ENCODE assay signal across 8 cellular contexts in genomic region chr10:68559872-68560200, GRCh38. TPM values are rescaled to one million over a fixed set of nuclear protein-coding genes. Genes with fewer than 3 reads are reported as not detected.
DNase-seq lines count a peak whose midpoint lies in the region; ATAC-seq and TF ChIP-seq lines count a peak whose summit lies in the region.

No MANE protein-coding gene starts in this region.

- H3K4me1 ChIP-seq in HUES48 (ENCODE audit: control insufficient read depth, insufficient read depth, low read length) (peaks cover 12% of the 10 kb centered on the region), gastrocnemius medialis (peaks cover 0 to 13% of the 10 kb centered on the region in 2 donors)

- no peak overlapping the region for H3K9ac ChIP-seq in HUES48 (ENCODE audit: low read depth, low read length)

- DNase-seq in T-helper 2 cell treated with Interferon-gamma antibody and Interleukin-4, amounts not matched to agents 5 μg/mL and 100 μg/mL, for 36 hours (ENCODE audit: low spot score) = no peak
- DNase-seq in glutamatergic neuron (no peak), gastrocnemius medialis (no peak), COLO668 (lab: John Stamatoyannopoulos, UW; ENCODE audit: unreplicated experiment) (no peak), HK-2 (ENCODE audit: unreplicated experiment) (no peak), cerebellar cortex (ENCODE audit: low spot score) (no peak), COLO829 (ENCODE audit: low spot score) (no peak)

- peaks cover 21% of the 10 kb centered on the region for H3K4me1 Mint-ChIP-seq in T-helper 2 cell treated with Interferon-gamma antibody and Interleukin-4, amounts not matched to agents 5 μg/mL and 100 μg/mL, for 36 hours (ENCODE audit: low read depth)
- H3K4me1 Mint-ChIP-seq in glutamatergic neuron (ENCODE audit: low read depth, unreplicated experiment) = peaks cover 3% of the 10 kb centered on the region

- H3K9me3 Mint-ChIP-seq in T-helper 2 cell treated with Interferon-gamma antibody and Interleukin-4, amounts not matched to agents 5 μg/mL and 100 μg/mL, for 36 hours = no peaks in the 10 kb centered on the region
- peaks cover 8% of the 10 kb centered on the region for H3K9me3 Mint-ChIP-seq in glutamatergic neuron (ENCODE audit: unreplicated experiment)

- no peak for TF ChIP-seq CTCF in glutamatergic neuron (IDR thresholded peaks at IDR 0.05; ENCODE audit: partially characterized antibody, unreplicated experiment)
- TF ChIP-seq CTCF in gastrocnemius medialis (IDR thresholded peaks at IDR 0.05 in 4 of 5, conservative IDR thresholded peaks at IDR 0.05 in 1 of 5) = no peak

- peak; percentile 50 to 55 for ATAC-seq in gastrocnemius medialis

- peak overlapping the region; percentile 77 for H3K4me3 Mint-ChIP-seq in T-helper 2 cell treated with Interferon-gamma antibody and Interleukin-4, amounts not matched to agents 5 μg/mL and 100 μg/mL, for 36 hours
- H3K4me3 Mint-ChIP-seq in glutamatergic neuron (ENCODE audit: unreplicated experiment) = peak overlapping the region; percentile 70

- H3K27me3 ChIP-seq in HUES48 (ENCODE audit: control insufficient read depth, insufficient read depth, low read length) (no peaks in the 10 kb centered on the region), gastrocnemius medialis (peaks cover 0 to 7% (median 5%) of the 10 kb centered on the region in 3 donors)

- H3K27ac Mint-ChIP-seq in T-helper 2 cell treated with Interferon-gamma antibody and Interleukin-4, amounts not matched to agents 5 μg/mL and 100 μg/mL, for 36 hours = no peak overlapping the region
- no peak overlapping the region for H3K27ac Mint-ChIP-seq in glutamatergic neuron (ENCODE audit: unreplicated experiment)

- no peaks in the 10 kb centered on the region for H3K9me3 ChIP-seq in HUES48 (ENCODE audit: control insufficient read depth, insufficient read depth, low read length)
- no peaks in the 10 kb centered on the region for H3K9me3 ChIP-seq in gastrocnemius medialis

- peaks cover 61% of the 10 kb centered on the region for H3K27me3 Mint-ChIP-seq in T-helper 2 cell treated with Interferon-gamma antibody and Interleukin-4, amounts not matched to agents 5 μg/mL and 100 μg/mL, for 36 hours (ENCODE audit: low read depth)
- peaks cover 3% of the 10 kb centered on the region for H3K27me3 Mint-ChIP-seq in glutamatergic neuron (ENCODE audit: unreplicated experiment)

- H3K36me3 ChIP-seq in HUES48 (ENCODE audit: control insufficient read depth, insufficient read depth, low read length) = peaks cover 5% of the 10 kb centered on the region; the same call in 1 of the 2 replicates
- H3K36me3 ChIP-seq in gastrocnemius medialis = no peaks in the 10 kb centered on the region

- intact Hi-C loops in gastrocnemius medialis (cut with DNase I; ENCODE audit: low total_unique reads) = loop anchor here (10.0 kb wide), 2 partner anchors 45 to 165 kb away; partner anchors contain the start of gene CCAR1

- no peak overlapping the region for H3K27ac ChIP-seq in HUES48 (ENCODE audit: low read depth, low read length)
- H3K27ac ChIP-seq in gastrocnemius medialis = peak overlapping the region in 2 of 4 donors; percentile 36 to 37

- in situ Hi-C loops in gastrocnemius medialis (cut with MboI; ENCODE audit: low sequenced_read_pairs in 4 of 4) = no loop called here

- H3K4me3 ChIP-seq in HUES48 (ENCODE audit: low read depth, low read length) (peak overlapping the region; percentile 84), gastrocnemius medialis (peak overlapping the region; percentile 74 to 82 (median 76))

- no peak for TF ChIP-seq POLR2A in gastrocnemius medialis (IDR thresholded peaks at IDR 0.05)

- no peaks in the 10 kb centered on the region for H3K36me3 Mint-ChIP-seq in T-helper 2 cell treated with Interferon-gamma antibody and Interleukin-4, amounts not matched to agents 5 μg/mL and 100 μg/mL, for 36 hours (ENCODE audit: low read depth)
- no peaks in the 10 kb centered on the region for H3K36me3 Mint-ChIP-seq in glutamatergic neuron (ENCODE audit: unreplicated experiment)

RNA-seq across cellular contexts. Expression of gene TET1, which starts 0.3 kb away (rescaled TPM):
- total RNA-seq in glutamatergic neuron (ENCODE audit: unreplicated experiment) (31.6 TPM), gastrocnemius medialis (1 to 10 TPM in 3 of 4 donors, under 1 TPM in 1; 1.00 to 2.0 (median 1.4) TPM)

RNA-seq across cellular contexts. Expression of gene SLC25A16, which starts 32.5 kb away (rescaled TPM):
- 30.7 TPM for total RNA-seq in glutamatergic neuron (ENCODE audit: unreplicated experiment)
- 10 to 100 TPM in 2 of 4 donors, 1 to 10 TPM in 2; 5.1 to 40.7 (median 9.4) TPM for total RNA-seq in gastrocnemius medialis

Comparison
In these comparisons a context has a peak if more than half of its experiments do, and no peak if none do; other contexts are left out.
1. RNA of gene TET1, which starts 0.3 kb away (total RNA-seq): 31.6 TPM in glutamatergic neuron (single experiment); 1.00 to 2.0 TPM in gastrocnemius medialis; every median in the first group is over 10 times any median in the second.